In the genomic region with DNA sequence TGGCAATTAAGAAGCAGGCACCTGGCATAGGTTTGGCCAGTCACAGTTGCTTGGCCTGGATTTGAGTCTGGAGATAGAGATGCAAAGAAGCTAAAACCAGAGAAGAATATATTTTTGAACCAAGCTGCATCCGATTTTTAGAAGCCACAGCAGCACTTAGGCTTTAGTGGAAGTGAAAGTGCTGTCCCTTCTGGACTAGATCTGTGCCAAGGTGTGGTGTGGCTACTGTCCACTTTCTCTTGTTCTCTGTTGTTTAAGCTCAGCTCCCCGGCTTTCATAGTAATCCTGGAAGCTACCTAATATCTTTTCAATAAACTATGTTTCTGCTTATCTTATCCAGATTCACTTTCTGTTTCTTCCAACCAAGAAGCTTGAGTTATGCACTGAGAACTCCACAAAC, we compare ENCODE assay signal across 13 cellular contexts.
DNase-seq lines count a peak whose midpoint lies in the region; ATAC-seq, FAIRE-seq and TF ChIP-seq lines count a peak whose summit lies in the region.
"Had no signal": no experiment of that assay in that cellular context is flagged by ENCODE, and none has a peak within 500 bp of the region (broad histone marks: within the 10 kb centered on the region; RNA-seq: fewer than 3 reads in every experiment).

No MANE protein-coding gene starts in this region.

- H4K20me1 ChIP-seq in HepG2 (ENCODE audit: insufficient read depth, low read length), result no peaks in the 10 kb centered on the region

- intact Hi-C loops in right lobe of liver (cut with DNase I) (no loop called here), HepG2 (cut with micrococcal nuclease; ENCODE audit: unreplicated experiment) (no loop called here), dorsolateral prefrontal cortex (cut with DNase I) (no loop called here)

- 23% methylated on average over 2 of the region's 2 CpGs for WGBS in right lobe of liver (ENCODE audit: insufficient coverage, low coverage, low lambda C conversion rate, missing lambda C conversion rate)
- 0% methylated on average over 2 of the region's 2 CpGs for WGBS in HepG2 (ENCODE audit: low lambda C conversion rate)

- CTCF ChIA-PET in HepG2 (lab: Yijun Ruan, JAX; ENCODE audit: low intra/inter-chr PET ratio, low total read pairs), result no interaction called here

- H3K4me3 ChIP-seq in right lobe of liver (no peak overlapping the region), HepG2 (replicated peaks in 1 of 3; ENCODE audit: insufficient read depth in 1 of 3, low read depth in 2 of 3, low read length in 3 of 3) (no peak overlapping the region), dorsolateral prefrontal cortex (no peak overlapping the region)
- H3K4me3 ChIP-seq: K562 had no signal

- no peaks in the 10 kb centered on the region for H3K9me3 ChIP-seq in right lobe of liver
- no peaks in the 10 kb centered on the region for H3K9me3 ChIP-seq in HepG2 (ENCODE audit: low read length)

- TF ChIP-seq EP300 in HepG2 (IDR thresholded peaks at IDR 0.05; ENCODE audit: low read depth in 2 of 2, low read length in 2 of 2) (no peak), HepG2 (CRISPR knock-in tag; IDR thresholded peaks at IDR 0.05; ENCODE audit: borderline replicate concordance) (no peak)

- H3K9ac ChIP-seq in HepG2 (ENCODE audit: insufficient read depth, low read depth, low read length), result no peak overlapping the region

- H3K4me1 ChIP-seq in right lobe of liver (peaks cover 0 to 1% (median 0%) of the 10 kb centered on the region in 4 donors), HepG2 (ENCODE audit: insufficient read depth, low read length) (peaks cover 3% of the 10 kb centered on the region)

- no peak overlapping the region for H2AFZ ChIP-seq in HepG2 (ENCODE audit: low read length)

- no peak for TF ChIP-seq CTCF in right lobe of liver (IDR thresholded peaks at IDR 0.05)
- TF ChIP-seq CTCF in HepG2 (CRISPR knock-in tag; IDR thresholded peaks at IDR 0.05), result no peak
- TF ChIP-seq CTCF in dorsolateral prefrontal cortex (IDR thresholded peaks at IDR 0.05 in 54 of 56, conservative IDR thresholded peaks at IDR 0.05 in 2 of 56; ENCODE audit: low read depth in 1 of 56, partially characterized antibody in 56 of 56), result no peak

- H3K27ac ChIP-seq in right lobe of liver, result no peak overlapping the region
- no peak overlapping the region for H3K27ac ChIP-seq in HepG2 (ENCODE audit: extremely low read length, insufficient read depth, low read length)
- peak overlapping the region in 44 of 59 donors; percentile 1 to 82 (median 60) for H3K27ac ChIP-seq in dorsolateral prefrontal cortex

- in situ Hi-C loops in HepG2 (cut with HindIII; ENCODE audit: extremely low pct_ligation_motif_present, low pct_unique_long_range_greater_than_20kb), result loop anchor here (25.0 kb wide), 1 partner anchor 666 kb away; no protein-coding TSS in a partner anchor

- H3K4me2 ChIP-seq in HepG2 (ENCODE audit: low read depth, low read length), result no peak overlapping the region

- TF ChIP-seq RAD21 in HepG2 (CRISPR knock-in tag; IDR thresholded peaks at IDR 0.05), result no peak

- no peak for FAIRE-seq in HepG2 (lab: Jason Lieb, UNC)
- FAIRE-seq: K562, kidney had no signal

- DNase-seq in right lobe of liver, result no peak
- DNase-seq in HepG2 (ENCODE audit: low spot score), result no peak
- peak; percentile 89 for DNase-seq in MV-4-11 (lab: John Stamatoyannopoulos, UW)
- DNase-seq in dorsolateral prefrontal cortex, result no peak
- DNase-seq in Kasumi-1 (lab: John Stamatoyannopoulos, UW), result no peak
- no peak for DNase-seq in stimulated activated CD4-positive, alpha-beta T cell treated with anti-CD3 and anti-CD28 coated beads, Interleukin-4, amount 100 ng/mL, for 1 hour
- DNase-seq in OCI-M1 (lab: John Stamatoyannopoulos, UW), result no peak
- DNase-seq in SHP77 treated with DMSO at 0.1 percent for 48 hours (lab: John Stamatoyannopoulos, UW), result no peak
- DNase-seq: activated gamma-delta T cell treated with Interleukin-2 at 50 U/mL for 16 hours, kidney, NCI-H524, T-helper 9 cell had no signal

- H3K36me3 ChIP-seq in right lobe of liver, result no peaks in the 10 kb centered on the region
- H3K36me3 ChIP-seq in HepG2 (replicated peaks in 1 of 2; ENCODE audit: control insufficient read depth in 1 of 2, insufficient read depth in 2 of 2, low read length in 2 of 2), result no peaks in the 10 kb centered on the region

- ATAC-seq in right lobe of liver, result peak; percentile 42 to 68 (median 63)
- ATAC-seq in HepG2, result no peak
- ATAC-seq: K562 had no signal

- BruUV-seq in HepG2 (replicated peaks; lab: Mats Ljungman, UMichigan), result no TSS peak

- no peaks in the 10 kb centered on the region for H3K79me2 ChIP-seq in HepG2 (ENCODE audit: insufficient read depth, low read length)

- POLR2A ChIA-PET in HepG2 (lab: Yijun Ruan, JAX), result no interaction called here

- no peak for TF ChIP-seq POLR2A in right lobe of liver (IDR thresholded peaks at IDR 0.05)
- no peak for TF ChIP-seq POLR2A in HepG2 (IDR thresholded peaks at IDR 0.05; ENCODE audit: insufficient read depth in 1 of 2, low read depth in 2 of 2, low read length in 2 of 2)

- no peaks in the 10 kb centered on the region for H3K27me3 ChIP-seq in right lobe of liver
- H3K27me3 ChIP-seq in HepG2 (ENCODE audit: control insufficient read depth in 1 of 2, insufficient read depth in 2 of 2, low read length in 2 of 2), result peaks cover 0 to 3% of the 10 kb centered on the region in 2 experiments; a peak in 1 of 5 replicates
- H3K27me3 ChIP-seq in dorsolateral prefrontal cortex, result no peaks in the 10 kb centered on the region

TF ChIP-seq in HepG2, 621 proteins besides CTCF, POLR2A, EP300 and RAD21:
- TF ChIP-seq ZNF615 (CRISPR knock-in tag; IDR thresholded peaks at IDR 0.05; ENCODE audit: borderline replicate concordance), result no peak
- no peak for TF ChIP-seq ZNF101 (CRISPR knock-in tag; IDR thresholded peaks at IDR 0.05; ENCODE audit: borderline replicate concordance, low read depth)
- TF ChIP-seq, protein P1, sequence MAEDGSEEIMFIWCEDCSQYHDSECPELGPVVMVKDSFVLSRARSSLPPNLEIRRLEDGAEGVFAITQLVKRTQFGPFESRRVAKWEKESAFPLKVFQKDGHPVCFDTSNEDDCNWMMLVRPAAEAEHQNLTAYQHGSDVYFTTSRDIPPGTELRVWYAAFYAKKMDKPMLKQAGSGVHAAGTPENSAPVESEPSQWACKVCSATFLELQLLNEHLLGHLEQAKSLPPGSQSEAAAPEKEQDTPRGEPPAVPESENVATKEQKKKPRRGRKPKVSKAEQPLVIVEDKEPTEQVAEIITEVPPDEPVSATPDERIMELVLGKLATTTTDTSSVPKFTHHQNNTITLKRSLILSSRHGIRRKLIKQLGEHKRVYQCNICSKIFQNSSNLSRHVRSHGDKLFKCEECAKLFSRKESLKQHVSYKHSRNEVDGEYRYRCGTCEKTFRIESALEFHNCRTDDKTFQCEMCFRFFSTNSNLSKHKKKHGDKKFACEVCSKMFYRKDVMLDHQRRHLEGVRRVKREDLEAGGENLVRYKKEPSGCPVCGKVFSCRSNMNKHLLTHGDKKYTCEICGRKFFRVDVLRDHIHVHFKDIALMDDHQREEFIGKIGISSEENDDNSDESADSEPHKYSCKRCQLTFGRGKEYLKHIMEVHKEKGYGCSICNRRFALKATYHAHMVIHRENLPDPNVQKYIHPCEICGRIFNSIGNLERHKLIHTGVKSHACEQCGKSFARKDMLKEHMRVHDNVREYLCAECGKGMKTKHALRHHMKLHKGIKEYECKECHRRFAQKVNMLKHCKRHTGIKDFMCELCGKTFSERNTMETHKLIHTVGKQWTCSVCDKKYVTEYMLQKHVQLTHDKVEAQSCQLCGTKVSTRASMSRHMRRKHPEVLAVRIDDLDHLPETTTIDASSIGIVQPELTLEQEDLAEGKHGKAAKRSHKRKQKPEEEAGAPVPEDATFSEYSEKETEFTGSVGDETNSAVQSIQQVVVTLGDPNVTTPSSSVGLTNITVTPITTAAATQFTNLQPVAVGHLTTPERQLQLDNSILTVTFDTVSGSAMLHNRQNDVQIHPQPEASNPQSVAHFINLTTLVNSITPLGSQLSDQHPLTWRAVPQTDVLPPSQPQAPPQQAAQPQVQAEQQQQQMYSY (CRISPR knock-in tag; IDR thresholded peaks at IDR 0.05), result no peak
- TF ChIP-seq RFX3 (CRISPR knock-in tag; IDR thresholded peaks at IDR 0.05), result no peak
- TF ChIP-seq ZNF3 (CRISPR knock-in tag; IDR thresholded peaks at IDR 0.05), result no peak
- TF ChIP-seq NFE2L1 (CRISPR knock-in tag; IDR thresholded peaks at IDR 0.05; ENCODE audit: borderline replicate concordance), result no peak
- no peak for TF ChIP-seq CBFB (CRISPR knock-in tag; IDR thresholded peaks at IDR 0.05)
- no peak for TF ChIP-seq FOXC1 (CRISPR knock-in tag; IDR thresholded peaks at IDR 0.05; ENCODE audit: borderline replicate concordance)
- TF ChIP-seq ZNF816 (CRISPR knock-in tag; IDR thresholded peaks at IDR 0.05; ENCODE audit: borderline replicate concordance), result no peak
- no peak for TF ChIP-seq KDM3A (CRISPR knock-in tag; IDR thresholded peaks at IDR 0.05; ENCODE audit: low read depth)
- no peak for TF ChIP-seq ZNF225 (CRISPR knock-in tag; IDR thresholded peaks at IDR 0.05)
- TF ChIP-seq, protein P2, sequence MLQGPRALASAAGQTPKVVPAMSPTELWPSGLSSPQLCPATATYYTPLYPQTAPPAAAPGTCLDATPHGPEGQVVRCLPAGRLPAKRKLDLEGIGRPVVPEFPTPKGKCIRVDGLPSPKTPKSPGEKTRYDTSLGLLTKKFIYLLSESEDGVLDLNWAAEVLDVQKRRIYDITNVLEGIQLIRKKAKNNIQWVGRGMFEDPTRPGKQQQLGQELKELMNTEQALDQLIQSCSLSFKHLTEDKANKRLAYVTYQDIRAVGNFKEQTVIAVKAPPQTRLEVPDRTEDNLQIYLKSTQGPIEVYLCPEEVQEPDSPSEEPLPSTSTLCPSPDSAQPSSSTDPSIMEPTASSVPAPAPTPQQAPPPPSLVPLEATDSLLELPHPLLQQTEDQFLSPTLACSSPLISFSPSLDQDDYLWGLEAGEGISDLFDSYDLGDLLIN (CRISPR knock-in tag; IDR thresholded peaks at IDR 0.05; ENCODE audit: borderline replicate concordance), result no peak
- TF ChIP-seq CCDC6 (CRISPR knock-in tag; IDR thresholded peaks at IDR 0.05), result no peak
- TF ChIP-seq BRCA1 (CRISPR knock-in tag; IDR thresholded peaks at IDR 0.05), result no peak
- TF ChIP-seq ZNF253 (CRISPR knock-in tag; IDR thresholded peaks at IDR 0.05; ENCODE audit: borderline replicate concordance), result no peak
- TF ChIP-seq ZFYVE20 (CRISPR knock-in tag; IDR thresholded peaks at IDR 0.05; ENCODE audit: borderline replicate concordance, low read depth), result no peak

Comparison
In these comparisons a context has a peak if more than half of its experiments do, and no peak if none do; other contexts are left out.
1. H3K27ac ChIP-seq: peak in dorsolateral prefrontal cortex (44 of 59); none in right lobe of liver (0 of 3) and HepG2 (single experiment).